In genomic region chr10:122159159-122159970, GRCh38 we compare ENCODE assay signal across 21 cellular contexts.
A peak's percentile ranks its signal among the peaks of the same experiment; 100 is the strongest.
DNase-seq lines count a peak whose midpoint lies in the region; ATAC-seq and TF ChIP-seq lines count a peak whose summit lies in the region.
"Had no signal": no experiment of that assay in that cellular context is flagged by ENCODE, and none has a peak within 500 bp of the region (broad histone marks: within the 10 kb centered on the region; RNA-seq: fewer than 3 reads in every experiment).

No MANE protein-coding gene starts in this region.

- H2BK120ac ChIP-seq in trophoblast cell (ENCODE audit: insufficient read depth, low read length, poor library complexity) = no peak overlapping the region

- H3K4me2 ChIP-seq in osteoblast (ENCODE audit: insufficient read depth, low read length) (no peak overlapping the region), trophoblast cell (ENCODE audit: low read length) (no peak overlapping the region)

- no peaks in the 10 kb centered on the region for H3K9me3 ChIP-seq in osteoblast (ENCODE audit: low read depth, low read length)
- H3K9me3 ChIP-seq in trophoblast cell (ENCODE audit: insufficient read depth, low read depth, low read length) = no peaks in the 10 kb centered on the region
- H3K9me3 ChIP-seq: thyroid gland had no signal

- H2AFZ ChIP-seq in osteoblast (ENCODE audit: low read length) (no peak overlapping the region), trophoblast cell (ENCODE audit: insufficient read depth, low read length, poor library complexity) (no peak overlapping the region)

- WGBS in trophoblast cell (ENCODE audit: extremely low coverage, insufficient coverage, insufficient read length) = no CpG with 5 or more reads among the region's 17 CpGs

- H4K91ac ChIP-seq in trophoblast cell (ENCODE audit: low read depth, low read length) = no peak overlapping the region

- H3K79me2 ChIP-seq in osteoblast (ENCODE audit: insufficient read depth, low read length) = peaks cover 2% of the 10 kb centered on the region
- no peaks in the 10 kb centered on the region for H3K79me2 ChIP-seq in trophoblast cell (ENCODE audit: control insufficient read depth, insufficient read depth, low read length, poor library complexity)

- no peak overlapping the region for H3K23ac ChIP-seq in trophoblast cell (ENCODE audit: low read length)

- H2AK5ac ChIP-seq in trophoblast cell (ENCODE audit: low read length) = no peak overlapping the region

- H3K27ac ChIP-seq in osteoblast (ENCODE audit: low read depth, low read length) (no peak overlapping the region), trophoblast cell (ENCODE audit: low read depth, low read length) (no peak overlapping the region)
- H3K27ac ChIP-seq: 22Rv1, HL-60, thyroid gland, VCaP had no signal

- H4K12ac ChIP-seq in trophoblast cell (ENCODE audit: low read depth, low read length) = no peak overlapping the region

- H3K79me1 ChIP-seq in trophoblast cell (ENCODE audit: low read length) = no peaks in the 10 kb centered on the region

- no peak overlapping the region for H4K8ac ChIP-seq in trophoblast cell (ENCODE audit: low read depth, low read length)

- H3K9ac ChIP-seq in trophoblast cell (ENCODE audit: low read length) = no peak overlapping the region

- no peak overlapping the region for H3K18ac ChIP-seq in trophoblast cell (ENCODE audit: low read length)

- H3K4me1 ChIP-seq in osteoblast (ENCODE audit: insufficient read depth, low read length) (peaks cover 21% of the 10 kb centered on the region), trophoblast cell (ENCODE audit: control insufficient read depth in 1 of 2, insufficient read depth in 2 of 2, low read length in 2 of 2) (peaks cover 6 to 16% of the 10 kb centered on the region in 2 experiments)

- TF ChIP-seq CTCF in osteoblast (IDR thresholded peaks at IDR 0.05; ENCODE audit: extremely low read depth, low read depth, low read length) = no peak

- DNase-seq in DMS 273 (lab: John Stamatoyannopoulos, UW; ENCODE audit: unreplicated experiment) (peak; percentile 56), DMS 273 treated with DMSO at 0.1 percent for 48 hours (lab: John Stamatoyannopoulos, UW) (no peak), NCI-H146 treated with DMSO at 0.1 percent for 48 hours (lab: John Stamatoyannopoulos, UW; ENCODE audit: unreplicated experiment) (peak; percentile 47), cerebellar nuclear complex (lab: John Stamatoyannopoulos, UW) (peak; percentile 12 to 20), osteoblast (ENCODE audit: insufficient read length, low spot score, missing footprints) (peak; percentile 48), trophoblast cell (no peak)
- DNase-seq: activated CD8-positive, alpha-beta T cell treated with anti-CD3 and anti-CD28 coated beads for 36 hours; activated naive CD8-positive, alpha-beta T cell treated with anti-CD3 and anti-CD28 coated beads, Interleukin-2, amount 50 U/mL, for 24 hours; activated T-cell treated with anti-CD3 and anti-CD28 coated beads, Interleukin-2, amount 50 U/mL, for 72 hours; DMS153; effector CD8-positive, alpha-beta T cell; hippocampal formation; NCI-H187; RPMI8226 had no signal

- peaks cover 18% of the 10 kb centered on the region for H4K20me1 ChIP-seq in osteoblast (ENCODE audit: insufficient read depth, low read length)

- ATAC-seq in HG02870 (IDR thresholded peaks at IDR 0.05; ENCODE audit: unreplicated experiment) = no peak
- no peak for ATAC-seq in HG02623 (IDR thresholded peaks at IDR 0.05; ENCODE audit: unreplicated experiment)
- ATAC-seq: activated CD8-positive, alpha-beta T cell treated with anti-CD3 and anti-CD28 coated beads for 36 hours; activated naive CD8-positive, alpha-beta T cell treated with anti-CD3 and anti-CD28 coated beads, Interleukin-2, amount 50 U/mL, for 24 hours; activated T-cell treated with anti-CD3 and anti-CD28 coated beads, Interleukin-2, amount 50 U/mL, for 72 hours; K562 had no signal

- no peak overlapping the region for H3K14ac ChIP-seq in trophoblast cell (ENCODE audit: low read length)

- H2BK12ac ChIP-seq in trophoblast cell (ENCODE audit: low read length) = no peak overlapping the region

- H3K4ac ChIP-seq in trophoblast cell (ENCODE audit: low read depth, low read length) = no peak overlapping the region

- H3K4me3 ChIP-seq in osteoblast (ENCODE audit: insufficient read depth, low read length) = no peak overlapping the region
- no peak overlapping the region for H3K4me3 ChIP-seq in trophoblast cell (ENCODE audit: low read depth, low read length)
- H3K4me3 ChIP-seq: K562, thyroid gland had no signal

- no peak overlapping the region for H2BK5ac ChIP-seq in trophoblast cell (ENCODE audit: low read depth, low read length, poor library complexity)

- H3K27me3 ChIP-seq in osteoblast (ENCODE audit: insufficient read depth, low read length) = no peaks in the 10 kb centered on the region
- H3K27me3 ChIP-seq in trophoblast cell (ENCODE audit: insufficient read depth, low read length) = peaks cover 10% of the 10 kb centered on the region
- H3K27me3 ChIP-seq: thyroid gland had no signal

- no peaks in the 10 kb centered on the region for H3K36me3 ChIP-seq in osteoblast (ENCODE audit: insufficient read depth, low read length)
- no peaks in the 10 kb centered on the region for H3K36me3 ChIP-seq in trophoblast cell (ENCODE audit: control insufficient read depth in 1 of 2, insufficient read depth in 2 of 2, low read length in 2 of 2)
- H3K36me3 ChIP-seq: thyroid gland had no signal

Comparison
In these comparisons a context has a peak if more than half of its experiments do, and no peak if none do; other contexts are left out.
1. DNase-seq: peak in DMS 273 (single experiment), NCI-H146 treated with DMSO at 0.1 percent for 48 hours (single experiment), cerebellar nuclear complex (2 of 2) and osteoblast (single experiment); none in DMS 273 treated with DMSO at 0.1 percent for 48 hours (single experiment) and trophoblast cell (0 of 2).